ENCODE assay signal across 8 cellular contexts in the genomic region with DNA sequence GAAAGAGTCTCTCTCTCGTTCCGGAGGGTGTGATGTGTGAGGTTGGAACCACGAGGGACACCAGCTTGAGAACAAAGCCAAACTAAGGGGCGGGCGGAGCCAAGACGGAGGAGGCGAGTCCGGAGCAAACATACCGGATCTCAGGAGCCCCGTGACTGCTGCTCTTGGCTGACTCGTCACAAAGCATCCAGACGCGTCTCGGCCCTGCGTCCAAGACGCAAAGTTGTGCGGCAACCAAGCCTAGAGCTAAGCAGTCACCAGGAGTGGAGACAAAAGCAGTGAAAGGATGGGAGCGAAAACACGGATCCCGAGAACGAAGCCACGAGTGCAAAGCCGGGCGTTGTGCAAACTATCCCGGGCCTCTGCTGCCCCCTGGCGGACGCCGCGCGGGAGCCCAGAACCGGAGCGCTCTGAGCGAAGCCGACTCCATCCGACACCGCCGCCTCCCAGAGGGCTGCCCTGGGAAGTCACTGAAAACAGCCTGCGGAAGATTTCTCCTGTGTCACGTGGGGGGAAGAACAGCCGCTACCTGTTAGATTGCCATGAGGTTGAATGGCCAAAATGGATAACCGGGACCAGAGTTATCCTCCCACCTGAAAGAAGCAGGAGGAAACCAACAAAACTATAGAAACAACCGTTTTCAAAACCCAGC. TPM values are rescaled to one million over a fixed set of nuclear protein-coding genes. Genes with fewer than 3 reads are reported as not detected.
DNase-seq lines count a peak whose midpoint lies in the region; ATAC-seq and TF ChIP-seq lines count a peak whose summit lies in the region.

No MANE protein-coding gene starts in this region.

- peak overlapping the region; percentile 15 for H3K4me3 ChIP-seq in endocrine pancreas (ENCODE audit: control insufficient read depth, insufficient read depth, low read length)

- H3K27me3 ChIP-seq in endocrine pancreas (ENCODE audit: control insufficient read depth, insufficient read depth, low read length), result no peaks in the 10 kb centered on the region

- DNase-seq in NCI-H82 (lab: John Stamatoyannopoulos, UW), result peak; percentile 82
- peak; percentile 59 for DNase-seq in activated CD8-positive, alpha-beta memory T cell treated with anti-CD3 and anti-CD28 coated beads, Interleukin-2, amount 50 U/mL, for 1 hour (ENCODE audit: extremely low read depth)
- DNase-seq in mesenteric fat pad (ENCODE audit: low spot score), result peak; percentile 97
- DNase-seq in stimulated activated CD8-positive, alpha-beta memory T cell treated with anti-CD3 and anti-CD28 coated beads, Interleukin-12 subunit alpha, Interleukin-12 subunit beta, amount 100 ng/mL, for 4 hours (ENCODE audit: low read depth), result peak; percentile 60

- H3K36me3 ChIP-seq in endocrine pancreas (ENCODE audit: control insufficient read depth, insufficient read depth, low read length), result no peaks in the 10 kb centered on the region

- TF ChIP-seq CTCF in C4-2B (conservative IDR thresholded peaks at IDR 0.05), result peak; percentile 97

- ATAC-seq in GM19397 (IDR thresholded peaks at IDR 0.05; ENCODE audit: unreplicated experiment), result peak; percentile 91
- ATAC-seq in HG03565 (IDR thresholded peaks at IDR 0.05; ENCODE audit: unreplicated experiment), result peak; percentile 72

- no peaks in the 10 kb centered on the region for H3K4me1 ChIP-seq in endocrine pancreas (ENCODE audit: control insufficient read depth, insufficient read depth, low read length)

- peak overlapping the region; percentile 77 for H3K27ac ChIP-seq in C4-2B

- H3K9me3 ChIP-seq in endocrine pancreas (ENCODE audit: control insufficient read depth, low read length), result no peaks in the 10 kb centered on the region

- H3K9ac ChIP-seq in endocrine pancreas (ENCODE audit: control insufficient read depth, insufficient read depth, low read length), result no peak overlapping the region

RNA-seq across cellular contexts. Expression of gene TMEM72, which starts 46.4 kb away (rescaled TPM):
- total RNA-seq in mesenteric fat pad, result not detected

Comparison
In these comparisons a context has a peak if more than half of its experiments do, and no peak if none do; other contexts are left out.
1. Peak in every context shown above with its lines: DNase-seq, ATAC-seq, H3K4me3 ChIP-seq and H3K27ac ChIP-seq.